Comparison of ENCODE assay signal across 13 cellular contexts in genomic region chr14:77068515-77069200, GRCh38. TPM values are rescaled to one million over a fixed set of nuclear protein-coding genes. Genes with fewer than 3 reads are reported as not detected.
DNase-seq lines count a peak whose midpoint lies in the region; ATAC-seq and TF ChIP-seq lines count a peak whose summit lies in the region.
"Had no signal": no experiment of that assay in that cellular context is flagged by ENCODE, and none has a peak within 500 bp of the region (broad histone marks: within the 10 kb centered on the region; RNA-seq: fewer than 3 reads in every experiment).

No MANE protein-coding gene starts in this region.

- no peak overlapping the region for H3K27ac Mint-ChIP-seq in CD4-positive, alpha-beta T cell
- H3K27ac Mint-ChIP-seq: activated CD4-positive, alpha-beta T cell treated with anti-CD3 and anti-CD28 coated beads, Interleukin-2, amount 10 ng/mL, durations not matched to agents 7 days and 5 days; activated naive CD8-positive, alpha-beta T cell treated with anti-CD3 and anti-CD28 coated beads, Interleukin-2, amount 50 U/mL, for 24 hours; activated T-helper 2 cell treated with anti-CD3 and anti-CD28 coated beads, Interferon-gamma antibody, Interleukin-2, Interleukin-4, amounts not matched to agents 10 μg/mL and 5 μg/mL and 100 μg/mL, durations not matched to agents 14 hours and 24 hours and 36 hours; dendritic cell treated with granulocyte-macrophage colony-stimulating factor and Interleukin-4, amounts not matched to agents 40 ng/mL and 50 ng/mL, for 4 days; T-helper 17 cell had no signal

- H3K4me3 Mint-ChIP-seq in CD4-positive, alpha-beta T cell, result no peak overlapping the region
- H3K4me3 Mint-ChIP-seq: activated CD4-positive, alpha-beta T cell treated with anti-CD3 and anti-CD28 coated beads, Interleukin-2, amount 10 ng/mL, durations not matched to agents 7 days and 5 days; activated naive CD8-positive, alpha-beta T cell treated with anti-CD3 and anti-CD28 coated beads, Interleukin-2, amount 50 U/mL, for 24 hours; dendritic cell treated with granulocyte-macrophage colony-stimulating factor and Interleukin-4, amounts not matched to agents 40 ng/mL and 50 ng/mL, for 4 days; T-helper 17 cell had no signal

- intact Hi-C loops in CD4-positive, alpha-beta T cell (cut with DNase I, micrococcal nuclease), result loop anchor here in 1 of 2 experiments (2.0 kb wide), 1 partner anchor 196 kb away; no protein-coding TSS in a partner anchor
- intact Hi-C loops in lower lobe of right lung (cut with DNase I), result no loop called here

- POLR2A ChIA-PET in CD4-positive, alpha-beta T cell (lab: Charles Lee), result no interaction called here
- POLR2A ChIA-PET in RWPE1 (lab: Yijun Ruan, JAX; ENCODE audit: low non-redundant PET), result no interaction called here

- no peaks in the 10 kb centered on the region for H3K27me3 ChIP-seq in CD4-positive, alpha-beta T cell (ENCODE audit: control insufficient read depth, insufficient read depth, low read length)
- no peaks in the 10 kb centered on the region for H3K27me3 ChIP-seq in lower lobe of right lung (ENCODE audit: low read depth)
- H3K27me3 ChIP-seq: ovary had no signal

- no peak for DNase-seq in CD4-positive, alpha-beta T cell
- no peak for DNase-seq in RWPE1 (ENCODE audit: low spot score)
- DNase-seq in lower lobe of right lung, result no peak
- DNase-seq in NCI-H510A (lab: John Stamatoyannopoulos, UW), result no peak
- no peak for DNase-seq in SKM-1 treated with dmso at 0.1 percent for 144 hours (lab: John Stamatoyannopoulos, UW; ENCODE audit: unreplicated experiment)

- H3K9me3 ChIP-seq in CD4-positive, alpha-beta T cell (ENCODE audit: control insufficient read depth, low read length), result no peaks in the 10 kb centered on the region
- no peaks in the 10 kb centered on the region for H3K9me3 ChIP-seq in lower lobe of right lung
- H3K9me3 ChIP-seq: ovary had no signal

- H3K36me3 ChIP-seq in lower lobe of right lung, result no peaks in the 10 kb centered on the region
- H3K36me3 ChIP-seq: ovary had no signal

- no peaks in the 10 kb centered on the region for H3K36me3 Mint-ChIP-seq in CD4-positive, alpha-beta T cell (ENCODE audit: low read depth)

- no peak for ATAC-seq in CD4-positive, alpha-beta T cell (ENCODE audit: poor library complexity)
- no peak for ATAC-seq in lower lobe of right lung
- ATAC-seq in GM21529 (IDR thresholded peaks at IDR 0.05; ENCODE audit: unreplicated experiment), result no peak

- TF ChIP-seq CTCF in 22Rv1 (IDR thresholded peaks at IDR 0.05) (peak; percentile 52), RWPE1 (conservative IDR thresholded peaks at IDR 0.05; ENCODE audit: low read depth) (peak; percentile 47), lower lobe of right lung (IDR thresholded peaks at IDR 0.05) (peak; percentile 4)
- TF ChIP-seq CTCF in CD4-positive, alpha-beta T cell (IDR thresholded peaks at IDR 0.05), result peak; percentile 33

- H3K4me1 Mint-ChIP-seq in CD4-positive, alpha-beta T cell (ENCODE audit: low read depth), result no peaks in the 10 kb centered on the region
- H3K4me1 Mint-ChIP-seq: activated naive CD8-positive, alpha-beta T cell treated with anti-CD3 and anti-CD28 coated beads, Interleukin-2, amount 50 U/mL, for 24 hours had no signal

- peaks cover 4% of the 10 kb centered on the region for H3K27me3 Mint-ChIP-seq in CD4-positive, alpha-beta T cell

- no peak overlapping the region for H3K4me3 ChIP-seq in lower lobe of right lung
- H3K4me3 ChIP-seq: ovary had no signal

- CTCF ChIA-PET in CD4-positive, alpha-beta T cell (lab: Charles Lee), result interaction anchor here (0.7 to 2.8 kb wide), 4 partner anchors 145 to 196 kb away, joined by 3 to 14 read pairs (median 4); no protein-coding TSS in a partner anchor
- CTCF ChIA-PET in RWPE1 (lab: Yijun Ruan, JAX), result interaction anchor here (0.5 to 5.5 kb wide), 10 partner anchors 17 to 1049 kb away, joined by 3 to 81 read pairs (median 5); no protein-coding TSS in a partner anchor

- H3K27ac ChIP-seq in 22Rv1 (no peak overlapping the region), RWPE1 (peak overlapping the region; percentile 57), lower lobe of right lung (no peak overlapping the region)
- no peak overlapping the region for H3K27ac ChIP-seq in CD4-positive, alpha-beta T cell (ENCODE audit: low read depth, low read length)
- H3K27ac ChIP-seq: ovary had no signal

- no peaks in the 10 kb centered on the region for H3K9me3 Mint-ChIP-seq in CD4-positive, alpha-beta T cell
- H3K9me3 Mint-ChIP-seq: activated CD4-positive, alpha-beta T cell treated with anti-CD3 and anti-CD28 coated beads, Interleukin-2, amount 10 ng/mL, durations not matched to agents 7 days and 5 days; activated naive CD8-positive, alpha-beta T cell treated with anti-CD3 and anti-CD28 coated beads, Interleukin-2, amount 50 U/mL, for 24 hours; activated T-helper 2 cell treated with anti-CD3 and anti-CD28 coated beads, Interferon-gamma antibody, Interleukin-2, Interleukin-4, amounts not matched to agents 10 μg/mL and 5 μg/mL and 100 μg/mL, durations not matched to agents 14 hours and 24 hours and 36 hours; dendritic cell treated with granulocyte-macrophage colony-stimulating factor and Interleukin-4, amounts not matched to agents 40 ng/mL and 50 ng/mL, for 4 days had no signal

- peaks cover 28% of the 10 kb centered on the region for H3K4me1 ChIP-seq in lower lobe of right lung

RNA-seq across cellular contexts. Expression of gene CIPC, which starts 29.4 kb away (rescaled TPM):
- total RNA-seq in CD4-positive, alpha-beta T cell, result 10 to 100 TPM in 1 of 2 experiments, 1 to 10 TPM in 1; 8.2 to 10.7 TPM
- 28.4 TPM for total RNA-seq in lower lobe of right lung

RNA-seq across cellular contexts. Expression of gene IRF2BPL, which starts 40.1 kb away (rescaled TPM):
- 10 to 100 TPM; 70.9 to 71.8 TPM for total RNA-seq in CD4-positive, alpha-beta T cell
- 44.3 TPM for total RNA-seq in lower lobe of right lung
